8 cellular contexts compared by ENCODE assay signal in genomic region chr18:903703-904102, GRCh38. TPM values are rescaled to one million over a fixed set of nuclear protein-coding genes. Genes with fewer than 3 reads are reported as not detected.
DNase-seq lines count a peak whose midpoint lies in the region; ATAC-seq, FAIRE-seq and TF ChIP-seq lines count a peak whose summit lies in the region.

No MANE protein-coding gene starts in this region.

- no peak overlapping the region for H2BK120ac ChIP-seq in neuronal stem cell (ENCODE audit: low read depth, low read length)

- H2AK5ac ChIP-seq in neuronal stem cell (ENCODE audit: low read depth, low read length) = no peak overlapping the region

- FAIRE-seq in urothelium cell line (lab: Jason Lieb, UNC) = peak; percentile 94

- H3K4me3 ChIP-seq in liver (ENCODE audit: low read depth in 1 of 3, low read length in 3 of 3) (no peak overlapping the region), neuronal stem cell (ENCODE audit: low read length in 2 of 2) (no peak overlapping the region)

- H4K8ac ChIP-seq in neuronal stem cell (ENCODE audit: low read depth, low read length) = no peak overlapping the region

- H3K4me1 ChIP-seq in liver (ENCODE audit: control insufficient read depth in 4 of 4, insufficient read depth in 4 of 4, low read length in 3 of 4) (peaks cover 13 to 24% (median 20%) of the 10 kb centered on the region in 4 donors), neuronal stem cell (ENCODE audit: control insufficient read depth in 2 of 2, insufficient read depth in 1 of 2, low read depth in 1 of 2, low read length in 2 of 2) (peaks cover 4 to 10% of the 10 kb centered on the region in 2 donors)

- TF ChIP-seq CTCF in GM13977 (IDR thresholded peaks at IDR 0.05; ENCODE audit: extremely low read depth, insufficient read depth, missing control alignments) (no peak), liver (IDR thresholded peaks at IDR 0.05; ENCODE audit: low read depth, low read length, missing input control) (no peak)

- H3K27ac ChIP-seq in liver (ENCODE audit: low read depth in 1 of 2, low read length in 2 of 2) (no peak overlapping the region), neuronal stem cell (replicated peaks; ENCODE audit: low read length) (no peak overlapping the region)

- H3K23ac ChIP-seq in neuronal stem cell (ENCODE audit: low read depth, low read length, poor library complexity) = no peak overlapping the region

- no peak overlapping the region for H3K18ac ChIP-seq in neuronal stem cell (ENCODE audit: low read length)

- no peak overlapping the region for H3K4ac ChIP-seq in neuronal stem cell (ENCODE audit: low read length)

- in situ Hi-C loops in GM13977 (cut with MboI; ENCODE audit: low pct_unique_long_range_greater_than_20kb, low sequenced_read_pairs, unreplicated experiment) = no loop called here

- H2BK12ac ChIP-seq in neuronal stem cell (ENCODE audit: low read length) = no peak overlapping the region

- H2AFZ ChIP-seq in neuronal stem cell (ENCODE audit: low read length) = no peak overlapping the region

- H4K91ac ChIP-seq in neuronal stem cell (ENCODE audit: low read depth, low read length, poor library complexity) = no peak overlapping the region

- H3K9ac ChIP-seq in liver (ENCODE audit: low read depth in 1 of 2, low read length in 2 of 2) (no peak overlapping the region), neuronal stem cell (ENCODE audit: low read depth, low read length, poor library complexity) (no peak overlapping the region)

- H3K14ac ChIP-seq in neuronal stem cell (ENCODE audit: low read length) = no peak overlapping the region

- no peak overlapping the region for H2BK15ac ChIP-seq in neuronal stem cell (ENCODE audit: low read length)

- H3K36me3 ChIP-seq in liver (ENCODE audit: control insufficient read depth in 4 of 4, insufficient read depth in 3 of 4, low read depth in 1 of 4, low read length in 3 of 4) (no peaks in the 10 kb centered on the region), neuronal stem cell (replicated peaks in 1 of 2; ENCODE audit: control insufficient read depth in 2 of 2, insufficient read depth in 2 of 2, low read length in 2 of 2) (no peaks in the 10 kb centered on the region)

- H3K79me1 ChIP-seq in neuronal stem cell (ENCODE audit: low read depth, low read length) = no peaks in the 10 kb centered on the region

- H3K9me3 ChIP-seq in liver (ENCODE audit: control insufficient read depth in 4 of 4, low read length in 3 of 4) = peaks cover 0 to 11% (median 0%) of the 10 kb centered on the region in 4 donors
- no peaks in the 10 kb centered on the region for H3K9me3 ChIP-seq in neuronal stem cell (replicated peaks in 1 of 2; ENCODE audit: control insufficient read depth in 2 of 2, insufficient read depth in 1 of 2, low read depth in 1 of 2, low read length in 2 of 2)

- no peak overlapping the region for H2BK5ac ChIP-seq in neuronal stem cell (ENCODE audit: low read length)

- no peak for ATAC-seq in HG03342 (IDR thresholded peaks at IDR 0.05; ENCODE audit: unreplicated experiment)
- ATAC-seq in HG02759 (IDR thresholded peaks at IDR 0.05; ENCODE audit: unreplicated experiment) = no peak

- WGBS in liver = 8% methylated on average over 11 of the region's 11 CpGs
- WGBS in neuronal stem cell (ENCODE audit: extremely low coverage in 2 of 2, insufficient read length in 2 of 2, insufficient replicate concordance in 1 of 2), 2 donors = no CpG with 5 or more reads among the region's 11 CpGs

- H3K27me3 ChIP-seq in liver (ENCODE audit: control insufficient read depth in 4 of 4, insufficient read depth in 4 of 4, low read length in 3 of 4) = peaks cover 0 to 21% (median 17%) of the 10 kb centered on the region in 4 donors
- peaks cover 42 to 83% (median 51%) of the 10 kb centered on the region in 3 experiments for H3K27me3 ChIP-seq in neuronal stem cell (ENCODE audit: control insufficient read depth in 3 of 3, insufficient read depth in 3 of 3, low read depth in 1 of 3, low read length in 3 of 3)

- TF ChIP-seq RAD21 in liver (IDR thresholded peaks at IDR 0.05) = no peak

- H3K4me2 ChIP-seq in neuronal stem cell (ENCODE audit: insufficient read depth, low read length, poor library complexity, severe bottlenecking) = no peak overlapping the region

- DNase-seq in GM13977 (ENCODE audit: low spot score) (peak; percentile 50), NCI-H748 treated with DMSO at 0.1 percent for 48 hours (lab: John Stamatoyannopoulos, UW) (peak; percentile 40), amniotic epithelial cell (ENCODE audit: low read depth) (peak; percentile 54), urothelium cell line (ENCODE audit: low spot score) (peak; percentile 90), neuronal stem cell (ENCODE audit: low spot score) (no peak)

TF ChIP-seq in liver, 16 proteins besides CTCF, POLR2A, EP300 and RAD21:
- peak; percentile 99 for TF ChIP-seq REST (IDR thresholded peaks at IDR 0.05)
- TF ChIP-seq EGR1 (IDR thresholded peaks at IDR 0.05; ENCODE audit: low read depth in 2 of 2) = no peak

RNA-seq across cellular contexts. Expression of gene ADCYAP1, which starts 1.0 kb away (rescaled TPM):
- under 1 TPM in 1 of 2 donors, not detected in 1; 0.08 TPM for total RNA-seq in liver
- polyA plus RNA-seq in liver = under 1 TPM in 1 of 2 donors, not detected in 1; 0.02 TPM
- 0.08 TPM for polyA plus RNA-seq in neuronal stem cell (2013, experiment 1 of 2)
- polyA plus RNA-seq in neuronal stem cell (2013, experiment 2 of 2) = 0.04 TPM
